In genomic region chr16:75471723-75472634, GRCh38 we compare ENCODE assay signal across 9 cellular contexts. TPM values are rescaled to one million over a fixed set of nuclear protein-coding genes. Genes with fewer than 3 reads are reported as not detected.
A peak's percentile ranks its signal among the peaks of the same experiment; 100 is the strongest.
DNase-seq lines count a peak whose midpoint lies in the region; ATAC-seq and TF ChIP-seq lines count a peak whose summit lies in the region.
"Had no signal": no experiment of that assay in that cellular context is flagged by ENCODE, and none has a peak within 500 bp of the region (broad histone marks: within the 10 kb centered on the region; RNA-seq: fewer than 3 reads in every experiment).

No MANE protein-coding gene starts in this region.

- ATAC-seq in GM19328 (IDR thresholded peaks at IDR 0.05; ENCODE audit: unreplicated experiment) (peak; percentile 57), HG03571 (IDR thresholded peaks at IDR 0.05; ENCODE audit: unreplicated experiment) (peak; percentile 60), psoas muscle (peak; percentile 88 to 99 (median 94))

- H3K4me3 ChIP-seq in right atrium auricular region, result no peak overlapping the region
- no peak overlapping the region for H3K4me3 ChIP-seq in psoas muscle

- no peaks in the 10 kb centered on the region for H3K27me3 ChIP-seq in right atrium auricular region
- no peaks in the 10 kb centered on the region for H3K27me3 ChIP-seq in psoas muscle (ENCODE audit: insufficient read depth in 3 of 3, low read length in 2 of 3)

- H3K4me1 ChIP-seq in right atrium auricular region, result no peaks in the 10 kb centered on the region
- H3K4me1 ChIP-seq in psoas muscle, result no peaks in the 10 kb centered on the region

- H3K9me3 ChIP-seq in right atrium auricular region (no peaks in the 10 kb centered on the region), psoas muscle (no peaks in the 10 kb centered on the region)

- TF ChIP-seq CTCF in right atrium auricular region (IDR thresholded peaks at IDR 0.05) (peak; percentile 72 to 86), psoas muscle (IDR thresholded peaks at IDR 0.05) (peak; percentile 83)

- 13 to 19% (median 16%) methylated on average over 10 of the region's 10 CpGs for WGBS in psoas muscle, 3 donors

- H3K27ac ChIP-seq in right atrium auricular region, result no peak overlapping the region
- H3K27ac ChIP-seq in psoas muscle, result no peak overlapping the region

- H3K36me3 ChIP-seq in right atrium auricular region (no peaks in the 10 kb centered on the region), psoas muscle (ENCODE audit: insufficient read depth in 1 of 2, low read depth in 1 of 2) (no peaks in the 10 kb centered on the region)

- DNase-seq in DMS153 (lab: John Stamatoyannopoulos, UW) (peak; percentile 19), NOMO-1 (lab: John Stamatoyannopoulos, UW; ENCODE audit: unreplicated experiment in 2 of 2) (peak; percentile 24 to 45), amygdala (lab: John Stamatoyannopoulos, UW) (peak in 52 of 56 donors; percentile 9 to 86 (median 40)), right atrium auricular region (ENCODE audit: low spot score) (peak; percentile 77), psoas muscle (no peak), NCI-H187 treated with DMSO at 0.1 percent for 48 hours (lab: John Stamatoyannopoulos, UW) (no peak)

- intact Hi-C loops in psoas muscle (cut with DNase I), result loop anchor here (2.0 to 5.0 kb wide), 4 partner anchors 45 to 290 kb away; partner anchors contain the start of gene ADAT1 (in 2 of the 2)

RNA-seq across cellular contexts. Expression of gene TMEM170A, which starts 7.5 kb away (rescaled TPM):
- total RNA-seq in right atrium auricular region (10 to 100 TPM; 13.4 to 16.3 TPM), psoas muscle (1 to 10 TPM; 5.9 to 7.9 (median 7.0) TPM)
- 1 to 10 TPM; 3.1 to 9.5 (median 9.2) TPM for polyA plus RNA-seq in psoas muscle

RNA-seq across cellular contexts. Expression of gene CHST6, which starts 23.3 kb away (rescaled TPM):
- total RNA-seq in right atrium auricular region (1 to 10 TPM; 2.8 to 3.5 TPM), psoas muscle (under 1 TPM; 0.04 to 0.20 (median 0.15) TPM)
- polyA plus RNA-seq in psoas muscle, result 1 to 10 TPM in 1 of 3 donors, under 1 TPM in 2; 0.01 to 5.8 (median 0.08) TPM
- total RNA-seq: subcutaneous adipose tissue had no signal

RNA-seq across cellular contexts. Expression of gene CFDP1, which starts 38.7 kb away (rescaled TPM):
- total RNA-seq in right atrium auricular region (10 to 100 TPM; 25.2 to 33.6 TPM), psoas muscle (10 to 100 TPM; 16.6 to 21.9 (median 19.6) TPM)
- polyA plus RNA-seq in psoas muscle, result 10 to 100 TPM; 37.6 to 78.2 (median 39.2) TPM

Comparison
In these comparisons a context has a peak if more than half of its experiments do, and no peak if none do; other contexts are left out.
1. DNase-seq: peak in DMS153 (single experiment), NOMO-1 (2 of 2), amygdala (52 of 56) and right atrium auricular region (single experiment); none in psoas muscle (0 of 2) and NCI-H187 treated with DMSO at 0.1 percent for 48 hours (single experiment).
2. Peak in every context shown above with its lines, with median percentiles within 50 percentile points of each other: ATAC-seq.